20 cellular contexts compared by ENCODE assay signal in genomic region chr11:92376680-92377079, GRCh38.
DNase-seq lines count a peak whose midpoint lies in the region; ATAC-seq, FAIRE-seq and TF ChIP-seq lines count a peak whose summit lies in the region.
"Had no signal": no experiment of that assay in that cellular context is flagged by ENCODE, and none has a peak within 500 bp of the region (broad histone marks: within the 10 kb centered on the region; RNA-seq: fewer than 3 reads in every experiment).

No MANE protein-coding gene starts in this region.

- H3K36me3 ChIP-seq in HUES48 (ENCODE audit: control insufficient read depth, insufficient read depth, low read length), result no peaks in the 10 kb centered on the region
- no peaks in the 10 kb centered on the region for H3K36me3 ChIP-seq in astrocyte (ENCODE audit: insufficient read depth, low read length)
- no peaks in the 10 kb centered on the region for H3K36me3 ChIP-seq in neural cell (ENCODE audit: insufficient read depth, low read length)

- H3K27me3 Mint-ChIP-seq in astrocyte (ENCODE audit: low read depth, unreplicated experiment) (no peaks in the 10 kb centered on the region), chondrocyte (ENCODE audit: low read depth) (no peaks in the 10 kb centered on the region)
- H3K27me3 Mint-ChIP-seq: CD4-positive, alpha-beta T cell had no signal

- H3K4me2 ChIP-seq in astrocyte (ENCODE audit: low read length) (peak overlapping the region; percentile 62), neural cell (ENCODE audit: low read length) (no peak overlapping the region)
- H3K4me2 ChIP-seq: GM23338, KMS-11 had no signal

- no peak for TF ChIP-seq EP300 in neural cell (conservative IDR thresholded peaks at IDR 0.05; ENCODE audit: poor library complexity, severe bottlenecking)

- H3K9me3 ChIP-seq in HUES48 (ENCODE audit: control insufficient read depth, insufficient read depth, low read length) (no peaks in the 10 kb centered on the region), astrocyte (ENCODE audit: insufficient read depth, low read depth, low read length) (no peaks in the 10 kb centered on the region), neural cell (ENCODE audit: low read length) (no peaks in the 10 kb centered on the region)
- H3K9me3 ChIP-seq: Caco-2 had no signal

- H3K4me1 ChIP-seq in HUES48 (ENCODE audit: control insufficient read depth, insufficient read depth, low read length) (peaks cover 16% of the 10 kb centered on the region), astrocyte (ENCODE audit: insufficient read depth, low read length) (peaks cover 29% of the 10 kb centered on the region)

- no peak for FAIRE-seq in astrocyte (lab: Jason Lieb, UNC)
- FAIRE-seq: A204.1 had no signal

- H3K4me3 ChIP-seq in HUES48 (ENCODE audit: low read depth, low read length) (no peak overlapping the region), astrocyte (ENCODE audit: insufficient read depth, low read depth, low read length) (no peak overlapping the region), neural cell (ENCODE audit: low read length) (peak overlapping the region; percentile 34)
- H3K4me3 ChIP-seq: GM23338 had no signal

- H3K27ac ChIP-seq in HUES48 (ENCODE audit: low read depth, low read length) (peak overlapping the region; percentile 26), astrocyte (ENCODE audit: low read depth, low read length) (peak overlapping the region; percentile 61), neural cell (ENCODE audit: low read length) (peak overlapping the region; percentile 31)
- H3K27ac ChIP-seq: C4-2B, HL-60, KMS-11 had no signal

- H3K27ac Mint-ChIP-seq in astrocyte (ENCODE audit: unreplicated experiment) (peak overlapping the region; percentile 89), chondrocyte (ENCODE audit: unreplicated experiment) (peak overlapping the region; percentile 81)
- H3K27ac Mint-ChIP-seq in activated naive CD4-positive, alpha-beta T cell treated with anti-CD3 and anti-CD28 coated beads, Interleukin-2, amount 50 U/mL, for 72 hours, result no peak overlapping the region
- H3K27ac Mint-ChIP-seq: CD4-positive, alpha-beta T cell had no signal

- H2AFZ ChIP-seq in astrocyte (ENCODE audit: low read depth, low read length) (no peak overlapping the region), neural cell (ENCODE audit: low read depth, low read length) (no peak overlapping the region)
- H2AFZ ChIP-seq: GM23338 had no signal

- H3K79me2 ChIP-seq in astrocyte (ENCODE audit: insufficient read depth, low read length), result no peaks in the 10 kb centered on the region
- peaks cover 33% of the 10 kb centered on the region for H3K79me2 ChIP-seq in neural cell (replicated peaks; ENCODE audit: insufficient read depth, low read length)

- H3K36me3 Mint-ChIP-seq in astrocyte (ENCODE audit: low read depth, unreplicated experiment) (peaks cover 4% of the 10 kb centered on the region), chondrocyte (ENCODE audit: low read depth) (peaks cover 1% of the 10 kb centered on the region)
- H3K36me3 Mint-ChIP-seq in activated naive CD4-positive, alpha-beta T cell treated with anti-CD3 and anti-CD28 coated beads, Interleukin-2, amount 50 U/mL, for 72 hours, result no peaks in the 10 kb centered on the region

- H4K20me1 ChIP-seq in astrocyte (ENCODE audit: insufficient read depth, low read length), result no peaks in the 10 kb centered on the region
- no peaks in the 10 kb centered on the region for H4K20me1 ChIP-seq in neural cell (ENCODE audit: insufficient read depth)

- no peak for TF ChIP-seq CTCF in astrocyte (IDR thresholded peaks at IDR 0.05; ENCODE audit: insufficient read depth, low read depth, low read length)
- TF ChIP-seq CTCF in chondrocyte (IDR thresholded peaks at IDR 0.05), result no peak
- TF ChIP-seq CTCF in neural cell (IDR thresholded peaks at IDR 0.05; ENCODE audit: poor library complexity, severe bottlenecking), result no peak

- no peak for TF ChIP-seq RAD21 in neural cell (conservative IDR thresholded peaks at IDR 0.05)

- H3K9me3 Mint-ChIP-seq in astrocyte (ENCODE audit: unreplicated experiment) (no peaks in the 10 kb centered on the region), chondrocyte (ENCODE audit: low read depth) (no peaks in the 10 kb centered on the region)
- H3K9me3 Mint-ChIP-seq in activated naive CD4-positive, alpha-beta T cell treated with anti-CD3 and anti-CD28 coated beads, Interleukin-2, amount 50 U/mL, for 72 hours, result peaks cover 4 to 9% of the 10 kb centered on the region in 2 donors
- H3K9me3 Mint-ChIP-seq: GM23338 had no signal

- H3F3A ChIP-seq in neural cell (ENCODE audit: insufficient read depth, low read length, poor library complexity, severe bottlenecking), result no peaks in the 10 kb centered on the region

- DNase-seq in astrocyte (ENCODE audit: low read depth) (no peak), chondrocyte (ENCODE audit: low spot score) (no peak), activated gamma-delta T cell treated with Interleukin-2 at 50 U/mL for 16 hours (no peak)
- no peak for DNase-seq in activated naive CD4-positive, alpha-beta T cell treated with anti-CD3 and anti-CD28 coated beads, Interleukin-2, amount 50 U/mL, for 72 hours (ENCODE audit: low spot score in 2 of 2)
- DNase-seq in activated naive CD4-positive, alpha-beta T cell treated with anti-CD3 and anti-CD28 coated beads, Interleukin-2, amount 50 U/mL, for 16 hours, result no peak
- DNase-seq: AML-193; Caco-2; CD4-positive, alpha-beta T cell; DMS153; DMS79; GDM1 had no signal

- no peaks in the 10 kb centered on the region for H3K9me2 ChIP-seq in neural cell (ENCODE audit: insufficient read depth, low read length)

- no peak overlapping the region for H3K4me3 Mint-ChIP-seq in astrocyte (ENCODE audit: unreplicated experiment)
- no peak overlapping the region for H3K4me3 Mint-ChIP-seq in chondrocyte (ENCODE audit: unreplicated experiment)
- H3K4me3 Mint-ChIP-seq: CD4-positive, alpha-beta T cell; GM23338 had no signal

- H3K9ac ChIP-seq in HUES48 (ENCODE audit: low read depth, low read length), result no peak overlapping the region
- peak overlapping the region; percentile 26 for H3K9ac ChIP-seq in astrocyte (ENCODE audit: low read length)
- peak overlapping the region; percentile 13 for H3K9ac ChIP-seq in neural cell (ENCODE audit: low read length)
- H3K9ac ChIP-seq: KMS-11 had no signal

- no peak for ATAC-seq in activated naive CD4-positive, alpha-beta T cell treated with anti-CD3 and anti-CD28 coated beads, Interleukin-2, amount 50 U/mL, for 72 hours
- ATAC-seq in HG02623 (IDR thresholded peaks at IDR 0.05; ENCODE audit: unreplicated experiment), result no peak
- ATAC-seq: HCT116 had no signal

- H3K4me1 Mint-ChIP-seq in astrocyte (ENCODE audit: low read depth, unreplicated experiment) (peaks cover 52% of the 10 kb centered on the region), chondrocyte (ENCODE audit: low read depth) (peaks cover 44% of the 10 kb centered on the region)

- H3K27me3 ChIP-seq in HUES48 (ENCODE audit: control insufficient read depth, insufficient read depth, low read length) (no peaks in the 10 kb centered on the region), astrocyte (ENCODE audit: insufficient read depth, low read length) (no peaks in the 10 kb centered on the region), neural cell (ENCODE audit: insufficient read depth, low read depth, low read length) (no peaks in the 10 kb centered on the region)

TF ChIP-seq in neural cell, 6 proteins besides CTCF, POLR2A, EP300 and RAD21:
- TF ChIP-seq EZH2 (IDR thresholded peaks at IDR 0.05; ENCODE audit: borderline replicate concordance, insufficient read depth, low read length, poor library complexity, severe bottlenecking), result no peak
- no peak for TF ChIP-seq POLR2AphosphoS5 (IDR thresholded peaks at IDR 0.05)
- no peak for TF ChIP-seq SMC3 (conservative IDR thresholded peaks at IDR 0.05; ENCODE audit: poor library complexity)
- TF ChIP-seq TAF1 (IDR thresholded peaks at IDR 0.05; ENCODE audit: low read depth), result no peak
- no peak for TF ChIP-seq MXI1 (conservative IDR thresholded peaks at IDR 0.05; ENCODE audit: poor library complexity, severe bottlenecking)
- no peak for TF ChIP-seq REST (IDR thresholded peaks at IDR 0.05; ENCODE audit: borderline replicate concordance)

Comparison
In these comparisons a context has a peak if more than half of its experiments do, and no peak if none do; other contexts are left out.
1. H3K27ac Mint-ChIP-seq: peak in astrocyte (single experiment) and chondrocyte (single experiment); none in activated naive CD4-positive, alpha-beta T cell treated with anti-CD3 and anti-CD28 coated beads, Interleukin-2, amount 50 U/mL, for 72 hours (0 of 2).
2. Peak in every context shown above with its lines, with median percentiles within 50 percentile points of each other: H3K27ac ChIP-seq.